Comparison of ENCODE assay signal across 1 cellular context in genomic region chr16:73058616-73059409, GRCh38.
TF ChIP-seq lines count a peak whose summit lies in the region.

No MANE protein-coding gene starts in this region.

TF ChIP-seq in HEK293, 187 proteins besides CTCF, POLR2A, EP300 and RAD21 (continued from another document and continues in another):
- TF ChIP-seq PRDM2 (tag by site-specific recombination; IDR thresholded peaks at IDR 0.05; ENCODE audit: borderline replicate concordance): no peak
- TF ChIP-seq ZNF629 (tag by site-specific recombination; IDR thresholded peaks at IDR 0.05): 0 out of 2 replicates have a peak, but pooled peaks have one; percentile 21
- no peak for TF ChIP-seq ZNF114 (tag by site-specific recombination; IDR thresholded peaks at IDR 0.05)
- TF ChIP-seq GLIS2 (tag by site-specific recombination; IDR thresholded peaks at IDR 0.05): no peak
- TF ChIP-seq ZNF138 (tag by site-specific recombination; IDR thresholded peaks at IDR 0.05; ENCODE audit: borderline replicate concordance): no peak
- TF ChIP-seq ZNF510 (tag by site-specific recombination; IDR thresholded peaks at IDR 0.05; ENCODE audit: insufficient replicate concordance): no peak
- no peak for TF ChIP-seq ZFP3 (tag by site-specific recombination; IDR thresholded peaks at IDR 0.05; ENCODE audit: low read depth)
- TF ChIP-seq SCRT2 (tag by site-specific recombination; IDR thresholded peaks at IDR 0.05): no peak
- TF ChIP-seq ZNF639 (tag by site-specific recombination; IDR thresholded peaks at IDR 0.05): peak; percentile 55; the same call in 1 of the 2 replicates
- no peak for TF ChIP-seq ZNF311 (tag by site-specific recombination; IDR thresholded peaks at IDR 0.05; ENCODE audit: borderline replicate concordance)
- no peak for TF ChIP-seq ZBTB10 (tag by site-specific recombination; IDR thresholded peaks at IDR 0.05)
- no peak for TF ChIP-seq ZNF214 (tag by site-specific recombination; IDR thresholded peaks at IDR 0.05; ENCODE audit: borderline replicate concordance)
- TF ChIP-seq ZNF174 (tag by site-specific recombination; IDR thresholded peaks at IDR 0.05): no peak
- TF ChIP-seq IKZF3 (tag by site-specific recombination; IDR thresholded peaks at IDR 0.05): peak; percentile 38; the same call in 1 of the 2 replicates
- no peak for TF ChIP-seq BCL11A (tag by site-specific recombination; IDR thresholded peaks at IDR 0.05; ENCODE audit: low read depth)
- TF ChIP-seq SP3 (tag by site-specific recombination; IDR thresholded peaks at IDR 0.05): no peak
- peak; percentile 46; the same call in 1 of the 2 replicates for TF ChIP-seq MZF1 (tag by site-specific recombination; IDR thresholded peaks at IDR 0.05; ENCODE audit: borderline replicate concordance)
- TF ChIP-seq ZFHX2 (tag by site-specific recombination; conservative IDR thresholded peaks at IDR 0.05): peak; percentile 41; the same call in 1 of the 2 replicates
- TF ChIP-seq ZNF19 (tag by site-specific recombination; IDR thresholded peaks at IDR 0.05; ENCODE audit: low read depth): no peak
- TF ChIP-seq ZNF335 (tag by site-specific recombination; conservative IDR thresholded peaks at IDR 0.05): peak; percentile 86
- peak; percentile 98 for TF ChIP-seq ZSCAN4 (tag by site-specific recombination; IDR thresholded peaks at IDR 0.05)
- TF ChIP-seq KLF17 (tag by site-specific recombination; IDR thresholded peaks at IDR 0.05): no peak
- TF ChIP-seq, protein P1, sequence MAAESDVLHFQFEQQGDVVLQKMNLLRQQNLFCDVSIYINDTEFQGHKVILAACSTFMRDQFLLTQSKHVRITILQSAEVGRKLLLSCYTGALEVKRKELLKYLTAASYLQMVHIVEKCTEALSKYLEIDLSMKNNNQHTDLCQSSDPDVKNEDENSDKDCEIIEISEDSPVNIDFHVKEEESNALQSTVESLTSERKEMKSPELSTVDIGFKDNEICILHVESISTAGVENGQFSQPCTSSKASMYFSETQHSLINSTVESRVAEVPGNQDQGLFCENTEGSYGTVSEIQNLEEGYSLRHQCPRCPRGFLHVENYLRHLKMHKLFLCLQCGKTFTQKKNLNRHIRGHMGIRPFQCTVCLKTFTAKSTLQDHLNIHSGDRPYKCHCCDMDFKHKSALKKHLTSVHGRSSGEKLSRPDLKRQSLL (tag by site-specific recombination; IDR thresholded peaks at IDR 0.05): no peak
- TF ChIP-seq ZNF112 (tag by site-specific recombination; IDR thresholded peaks at IDR 0.05): no peak
- peak; percentile 84 for TF ChIP-seq PATZ1 (tag by site-specific recombination; IDR thresholded peaks at IDR 0.05)
- TF ChIP-seq GLIS1 (tag by site-specific recombination; IDR thresholded peaks at IDR 0.05): no peak
- TF ChIP-seq, protein P2, sequence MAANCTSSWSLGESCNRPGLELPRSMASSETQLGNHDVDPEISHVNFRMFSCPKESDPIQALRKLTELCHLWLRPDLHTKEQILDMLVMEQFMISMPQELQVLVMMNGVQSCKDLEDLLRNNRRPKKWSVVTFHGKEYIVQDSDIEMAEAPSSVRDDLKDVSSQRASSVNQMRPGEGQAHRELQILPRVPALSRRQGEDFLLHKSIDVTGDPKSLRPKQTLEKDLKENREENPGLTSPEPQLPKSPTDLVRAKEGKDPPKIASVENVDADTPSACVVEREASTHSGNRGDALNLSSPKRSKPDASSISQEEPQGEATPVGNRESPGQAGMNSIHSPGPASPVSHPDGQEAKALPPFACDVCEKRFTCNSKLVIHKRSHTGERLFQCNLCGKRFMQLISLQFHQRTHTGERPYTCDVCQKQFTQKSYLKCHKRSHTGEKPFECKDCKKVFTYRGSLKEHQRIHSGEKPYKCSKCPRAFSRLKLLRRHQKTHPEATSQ (tag by site-specific recombination; IDR thresholded peaks at IDR 0.05): no peak
- TF ChIP-seq ZNF768 (tag by site-specific recombination; IDR thresholded peaks at IDR 0.05): no peak
- TF ChIP-seq FEZF1 (tag by site-specific recombination; IDR thresholded peaks at IDR 0.05): peak; percentile 57
- TF ChIP-seq ZNF202 (tag by site-specific recombination; IDR thresholded peaks at IDR 0.05; ENCODE audit: borderline replicate concordance): no peak
- TF ChIP-seq GFI1B (tag by site-specific recombination; IDR thresholded peaks at IDR 0.05): 0 out of 2 replicates have a peak, but pooled peaks have one; percentile 33
- TF ChIP-seq ZNF596 (tag by site-specific recombination; IDR thresholded peaks at IDR 0.05): no peak
- no peak for TF ChIP-seq ZNF37A (tag by site-specific recombination; IDR thresholded peaks at IDR 0.05)
- TF ChIP-seq ZBTB20 (tag by site-specific recombination; IDR thresholded peaks at IDR 0.05): peak; percentile 47
- TF ChIP-seq HIC1 (tag by site-specific recombination; IDR thresholded peaks at IDR 0.05): no peak
- TF ChIP-seq YY2 (tag by site-specific recombination; IDR thresholded peaks at IDR 0.05): no peak
- peak; percentile 41 for TF ChIP-seq KLF9 (tag by site-specific recombination; IDR thresholded peaks at IDR 0.05; ENCODE audit: low read depth)
- TF ChIP-seq ZNF76 (tag by site-specific recombination; IDR thresholded peaks at IDR 0.05; ENCODE audit: borderline replicate concordance, low read depth): peak; percentile 89
- no peak for TF ChIP-seq ZNF404 (tag by site-specific recombination; IDR thresholded peaks at IDR 0.05)
- no peak for TF ChIP-seq ZNF626 (tag by site-specific recombination; IDR thresholded peaks at IDR 0.05)
- TF ChIP-seq ZNF624 (tag by site-specific recombination; IDR thresholded peaks at IDR 0.05): no peak
